ENCODE assay signal across 8 cellular contexts in the genomic region with DNA sequence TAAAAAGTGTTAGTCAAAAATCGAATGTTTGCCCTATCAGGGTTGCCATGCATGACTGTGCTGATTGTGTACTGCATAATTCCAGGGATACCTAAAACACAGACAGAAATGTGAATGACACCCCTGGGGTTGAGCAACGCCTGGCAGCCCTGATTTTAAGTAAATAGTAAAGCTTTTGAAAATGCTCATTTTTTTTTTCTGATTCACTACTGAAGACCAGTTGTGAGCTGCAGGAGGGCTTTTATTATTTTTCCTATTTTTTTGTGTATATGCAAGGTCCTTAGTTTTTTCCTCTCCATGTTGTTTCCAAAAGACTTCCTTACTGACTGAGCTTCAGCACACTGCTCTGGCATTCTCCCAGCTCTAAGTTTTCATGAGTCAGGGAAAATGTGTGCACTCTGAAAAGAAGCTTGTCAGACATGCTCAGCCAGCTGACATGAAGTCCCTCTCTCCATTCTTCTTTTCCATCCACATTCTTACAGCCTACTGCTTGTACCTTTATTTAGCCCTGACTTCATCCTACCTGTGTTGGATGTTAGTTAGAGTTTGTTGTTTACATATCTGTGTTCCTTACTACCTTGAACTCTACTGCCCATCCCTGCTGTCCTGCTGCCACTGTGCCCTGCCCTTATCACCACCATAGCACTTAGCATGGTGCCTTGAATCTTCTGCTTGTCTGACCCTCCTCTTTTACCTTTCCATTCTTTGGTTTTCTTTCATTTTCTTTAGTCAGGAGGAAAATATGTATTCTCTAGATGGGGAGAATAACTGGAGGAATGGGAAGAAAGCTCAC.
DNase-seq lines count a peak whose midpoint lies in the region; ATAC-seq and TF ChIP-seq lines count a peak whose summit lies in the region.

No MANE protein-coding gene starts in this region.

- intact Hi-C loops in right lobe of liver (cut with DNase I) = no loop called here
- intact Hi-C loops in CD8-positive, alpha-beta T cell (cut with DNase I, micrococcal nuclease) = no loop called here

- H3K9me3 ChIP-seq in HEK293 (ENCODE audit: control insufficient read depth, insufficient read depth, low read depth, low read length) (no peaks in the 10 kb centered on the region), right lobe of liver (no peaks in the 10 kb centered on the region)
- H3K9me3 ChIP-seq in CD8-positive, alpha-beta T cell (ENCODE audit: low read length) = no peaks in the 10 kb centered on the region

- no peaks in the 10 kb centered on the region for H3K36me3 Mint-ChIP-seq in CD8-positive, alpha-beta T cell

- H3K27me3 Mint-ChIP-seq in CD8-positive, alpha-beta T cell (ENCODE audit: low read depth) = no peaks in the 10 kb centered on the region

- WGBS in right lobe of liver (ENCODE audit: insufficient coverage, low coverage, low lambda C conversion rate, missing lambda C conversion rate) = 12% methylated on average over 2 of the region's 2 CpGs

- TF ChIP-seq POLR2A in right lobe of liver (IDR thresholded peaks at IDR 0.05) = no peak

- peaks cover 6% of the 10 kb centered on the region for H3K4me1 Mint-ChIP-seq in CD8-positive, alpha-beta T cell (ENCODE audit: low read depth)

- DNase-seq in AG08395 (ENCODE audit: low spot score) (peak; percentile 58), astrocyte of the cerebellum (ENCODE audit: low read depth) (peak; percentile 62), right lobe of liver (peak; percentile 48 to 65 (median 61)), hypothalamus (lab: John Stamatoyannopoulos, UW) (no peak), cerebellar nuclear complex (lab: John Stamatoyannopoulos, UW) (no peak)
- no peak for DNase-seq in CD8-positive, alpha-beta T cell

- no peak overlapping the region for H3K27ac ChIP-seq in HEK293 (ENCODE audit: extremely low read depth, low read depth, low read length)
- H3K27ac ChIP-seq in right lobe of liver = peak overlapping the region in 1 of 3 donors; percentile 31
- no peak overlapping the region for H3K27ac ChIP-seq in CD8-positive, alpha-beta T cell (ENCODE audit: low read depth, low read length)

- H3K4me1 ChIP-seq in HEK293 (ENCODE audit: control insufficient read depth, insufficient read depth, low read length) (no peaks in the 10 kb centered on the region), right lobe of liver (peaks cover 0 to 14% (median 6%) of the 10 kb centered on the region in 4 donors)
- H3K4me1 ChIP-seq in CD8-positive, alpha-beta T cell (ENCODE audit: insufficient read depth, low read length) = no peaks in the 10 kb centered on the region

- H3K4me3 ChIP-seq in HEK293 (ENCODE audit: low read depth, low read length) = no peak overlapping the region
- no peak overlapping the region for H3K4me3 ChIP-seq in astrocyte of the cerebellum (ENCODE audit: low read depth, low read length)
- H3K4me3 ChIP-seq in right lobe of liver = no peak overlapping the region
- H3K4me3 ChIP-seq in CD8-positive, alpha-beta T cell (ENCODE audit: low read depth, low read length) = no peak overlapping the region

- CTCF ChIA-PET in HEK293 (lab: Yijun Ruan, JAX) = interaction anchor here (1.1 to 1.8 kb wide), 2 partner anchors 96 to 534 kb away, joined by 5 to 6 read pairs; no protein-coding TSS in a partner anchor
- CTCF ChIA-PET in CD8-positive, alpha-beta T cell (lab: Charles Lee) = interaction anchor here (1.3 kb wide), 1 partner anchor 52 kb away, joined by 4 read pairs; no protein-coding TSS in a partner anchor

- H3K27ac Mint-ChIP-seq in CD8-positive, alpha-beta T cell = no peak overlapping the region

- H3K36me3 ChIP-seq in HEK293 (ENCODE audit: control insufficient read depth in 2 of 2, insufficient read depth in 1 of 2, low read length in 2 of 2) (no peaks in the 10 kb centered on the region), right lobe of liver (no peaks in the 10 kb centered on the region)
- H3K36me3 ChIP-seq in CD8-positive, alpha-beta T cell (ENCODE audit: insufficient read depth, low read length) = no peaks in the 10 kb centered on the region

- ATAC-seq in right lobe of liver (peak; percentile 92 to 96 (median 94)), HG02571 (IDR thresholded peaks at IDR 0.05; ENCODE audit: unreplicated experiment) (no peak)
- no peak for ATAC-seq in CD8-positive, alpha-beta T cell

- POLR2A ChIA-PET in HEK293 (lab: Yijun Ruan, JAX) = no interaction called here
- POLR2A ChIA-PET in CD8-positive, alpha-beta T cell (lab: Charles Lee) = no interaction called here

- TF ChIP-seq CTCF in HEK293 (tag by site-specific recombination; IDR thresholded peaks at IDR 0.05) (no peak), astrocyte of the cerebellum (IDR thresholded peaks at IDR 0.05; ENCODE audit: low read depth, low read length, missing control alignments) (no peak), right lobe of liver (IDR thresholded peaks at IDR 0.05) (no peak)
- TF ChIP-seq CTCF in CD8-positive, alpha-beta T cell (IDR thresholded peaks at IDR 0.05) = no peak

- H3K4me3 Mint-ChIP-seq in CD8-positive, alpha-beta T cell = no peak overlapping the region

- H3K27me3 ChIP-seq in right lobe of liver = no peaks in the 10 kb centered on the region
- no peaks in the 10 kb centered on the region for H3K27me3 ChIP-seq in CD8-positive, alpha-beta T cell (ENCODE audit: insufficient read depth, low read length)

- no peaks in the 10 kb centered on the region for H3K9me3 Mint-ChIP-seq in CD8-positive, alpha-beta T cell

- in situ Hi-C loops in astrocyte of the cerebellum (cut with HindIII; ENCODE audit: low sequenced_read_pairs) = no loop called here

TF ChIP-seq in HEK293, 187 proteins besides CTCF, POLR2A, EP300 and RAD21:
- TF ChIP-seq ZNF2 (tag by site-specific recombination; IDR thresholded peaks at IDR 0.05) (no peak), ZNF155 (tag by site-specific recombination; IDR thresholded peaks at IDR 0.05) (no peak), YY2 (tag by site-specific recombination; IDR thresholded peaks at IDR 0.05) (0 out of 2 replicates have a peak, but pooled peaks have one; percentile 26), ZNF10 (tag by site-specific recombination; IDR thresholded peaks at IDR 0.05) (no peak), ZNF366 (tag by site-specific recombination; conservative IDR thresholded peaks at IDR 0.05) (0 out of 2 replicates have a peak, but pooled peaks have one; percentile 21), ZNF501 (tag by site-specific recombination; IDR thresholded peaks at IDR 0.05) (no peak), ZNF423 (tag by site-specific recombination; IDR thresholded peaks at IDR 0.05) (no peak), KLF1 (tag by site-specific recombination; IDR thresholded peaks at IDR 0.05) (no peak), IKZF3 (tag by site-specific recombination; IDR thresholded peaks at IDR 0.05) (no peak), ZNF23 (tag by site-specific recombination; IDR thresholded peaks at IDR 0.05; ENCODE audit: borderline replicate concordance) (no peak)
TF ChIP-seq in HEK293: peak in this region for 2.

Comparison
In these comparisons a context has a peak if more than half of its experiments do, and no peak if none do; other contexts are left out.
1. DNase-seq: peak in AG08395 (single experiment), astrocyte of the cerebellum (single experiment) and right lobe of liver (3 of 3); none in CD8-positive, alpha-beta T cell (0 of 7), hypothalamus (0 of 51) and cerebellar nuclear complex (0 of 2).
2. ATAC-seq: peak in right lobe of liver (4 of 4); none in CD8-positive, alpha-beta T cell (single experiment) and HG02571 (single experiment).